In genomic region chr1:212228076-212228475, GRCh38 we compare ENCODE assay signal across 20 cellular contexts. TPM values are rescaled to one million over a fixed set of nuclear protein-coding genes. Genes with fewer than 3 reads are reported as not detected.
A peak's percentile ranks its signal among the peaks of the same experiment; 100 is the strongest.
DNase-seq lines count a peak whose midpoint lies in the region; ATAC-seq, FAIRE-seq and TF ChIP-seq lines count a peak whose summit lies in the region.
"Had no signal": no experiment of that assay in that cellular context is flagged by ENCODE, and none has a peak within 500 bp of the region (broad histone marks: within the 10 kb centered on the region; RNA-seq: fewer than 3 reads in every experiment).

No MANE protein-coding gene starts in this region.

- no peaks in the 10 kb centered on the region for H3K79me2 ChIP-seq in hepatocyte

- H3K9me2 ChIP-seq in hepatocyte (replicated peaks; ENCODE audit: insufficient read depth), result no peaks in the 10 kb centered on the region

- H2AFZ ChIP-seq in hepatocyte, result no peak overlapping the region
- H2AFZ ChIP-seq: GM23338 had no signal

- 92% methylated on average over 2 of the region's 2 CpGs for WGBS in hepatocyte (ENCODE audit: low lambda C conversion rate, missing lambda C conversion rate)
- 97% methylated on average over 2 of the region's 2 CpGs for WGBS in pancreas, 2 donors

- H3K27me3 ChIP-seq in hepatocyte, result no peaks in the 10 kb centered on the region
- H3K27me3 ChIP-seq in pancreas, result no peaks in the 10 kb centered on the region

- H3K27ac Mint-ChIP-seq in Calu3 (ENCODE audit: unreplicated experiment), result peak overlapping the region; percentile 18
- H3K27ac Mint-ChIP-seq: CD4-positive, alpha-beta T cell; GM23338 had no signal

- intact Hi-C loops in Calu3 (cut with micrococcal nuclease; ENCODE audit: unreplicated experiment), result no loop called here
- intact Hi-C loops in pancreas (cut with DNase I), result no loop called here

- H3K27ac ChIP-seq in hepatocyte (peak overlapping the region; percentile 61), pancreas (peak overlapping the region; percentile 40 to 88 (median 86))
- H3K27ac ChIP-seq: SK-N-MC had no signal

- H4K20me1 ChIP-seq in hepatocyte (ENCODE audit: insufficient read depth, poor library complexity, severe bottlenecking), result no peaks in the 10 kb centered on the region

- TF ChIP-seq CTCF in Calu3 (IDR thresholded peaks at IDR 0.05; ENCODE audit: unreplicated experiment) (no peak), hepatocyte (IDR thresholded peaks at IDR 0.05; ENCODE audit: poor library complexity) (no peak), pancreas (IDR thresholded peaks at IDR 0.05) (no peak)

- FAIRE-seq in pancreas (lab: Jason Lieb, UNC), result no peak
- FAIRE-seq: K562, RCC 7860 had no signal

- H3K4me2 ChIP-seq in hepatocyte, result peak overlapping the region; percentile 38
- H3K4me2 ChIP-seq: GM23338 had no signal

- no TSS peak for BruUV-seq in Calu3 (replicated peaks; lab: Mats Ljungman, UMichigan)

- H3K9me3 Mint-ChIP-seq in Calu3 (ENCODE audit: low read depth, unreplicated experiment), result no peaks in the 10 kb centered on the region
- H3K9me3 Mint-ChIP-seq: CD4-positive, alpha-beta T cell; GM23338 had no signal

- H3K9me3 ChIP-seq in hepatocyte (ENCODE audit: low read depth) (no peaks in the 10 kb centered on the region), pancreas (no peaks in the 10 kb centered on the region)
- H3K9me3 ChIP-seq: Caco-2 had no signal

- H3K4me1 ChIP-seq in hepatocyte (ENCODE audit: insufficient read depth), result peaks cover 8% of the 10 kb centered on the region
- H3K4me1 ChIP-seq in pancreas, result peaks cover 23 to 41% (median 37%) of the 10 kb centered on the region in 3 donors

- CTCF ChIA-PET in Calu3 (lab: Charles Lee), result interaction anchor here (0.6 to 1.0 kb wide), 3 partner anchors 17 to 640 kb away, joined by 3 to 5 read pairs (median 5); no protein-coding TSS in a partner anchor

- H3K36me3 ChIP-seq in hepatocyte (replicated peaks; ENCODE audit: insufficient read depth, low read depth), result no peaks in the 10 kb centered on the region
- H3K36me3 ChIP-seq in pancreas, result no peaks in the 10 kb centered on the region

- no peaks in the 10 kb centered on the region for H3K27me3 Mint-ChIP-seq in Calu3 (ENCODE audit: unreplicated experiment)
- H3K27me3 Mint-ChIP-seq: CD4-positive, alpha-beta T cell had no signal

- ATAC-seq in pancreas, result peak; percentile 4 to 28 (median 16)
- no peak for ATAC-seq in HG03354 (IDR thresholded peaks at IDR 0.05; ENCODE audit: poor library complexity, severe bottlenecking, unreplicated experiment)
- ATAC-seq in HG03342 (IDR thresholded peaks at IDR 0.05; ENCODE audit: unreplicated experiment), result no peak
- ATAC-seq: GM23338, K562 had no signal

- no peak overlapping the region for H3K4me3 ChIP-seq in hepatocyte
- H3K4me3 ChIP-seq in pancreas, result no peak overlapping the region
- H3K4me3 ChIP-seq: GM23338, K562, SK-N-MC had no signal

- DNase-seq in Calu3, result no peak
- peak; percentile 8 for DNase-seq in GM04504 (ENCODE audit: low read depth)
- no peak for DNase-seq in hepatocyte (ENCODE audit: low spot score)
- DNase-seq in pancreas, result no peak
- DNase-seq in amniotic stem cell (lab: John Stamatoyannopoulos, UW), result no peak
- DNase-seq: CD4-positive, alpha-beta T cell; HCEC 1CT; NCI-H1092 treated with DMSO at 0.1 percent for 48 hours; NCI-H146; NCI-H2029 treated with DMSO at 0.1 percent for 48 hours; NK-92 treated with Interleukin-12 subunit alpha and Interleukin-12 subunit beta, amount 100 ng/mL, for 24 hours; Right ventricle myocardium superior; T-helper 1 cell had no signal

- H3K36me3 Mint-ChIP-seq in Calu3 (ENCODE audit: insufficient read depth, unreplicated experiment), result no peaks in the 10 kb centered on the region

- H3K4me3 Mint-ChIP-seq in Calu3 (ENCODE audit: low read depth, unreplicated experiment), result peak overlapping the region; percentile 54
- H3K4me3 Mint-ChIP-seq: CD4-positive, alpha-beta T cell; GM23338 had no signal

- peaks cover 31% of the 10 kb centered on the region for H3K4me1 Mint-ChIP-seq in Calu3 (ENCODE audit: low read depth, unreplicated experiment)

RNA-seq across cellular contexts. Expression of gene PPP2R5A, which starts 57.1 kb away (rescaled TPM):
- total RNA-seq in Calu3 (2022) (42.9 and 45.2 TPM in 2 replicates), hepatocyte (40.2 and 40.5 TPM in 2 replicates), pancreas (10 to 100 TPM; 19.6 to 30.5 (median 22.2) TPM)
- polyA plus RNA-seq in hepatocyte (19.9 and 22.0 TPM in 2 replicates), pancreas (10 to 100 TPM; 14.4 to 19.3 TPM)

Comparison
In these comparisons a context has a peak if more than half of its experiments do, and no peak if none do; other contexts are left out.
1. ATAC-seq: peak in pancreas (4 of 4); none in HG03354 (single experiment) and HG03342 (single experiment).